Comparison of ENCODE assay signal across 1 cellular context in the genomic region with DNA sequence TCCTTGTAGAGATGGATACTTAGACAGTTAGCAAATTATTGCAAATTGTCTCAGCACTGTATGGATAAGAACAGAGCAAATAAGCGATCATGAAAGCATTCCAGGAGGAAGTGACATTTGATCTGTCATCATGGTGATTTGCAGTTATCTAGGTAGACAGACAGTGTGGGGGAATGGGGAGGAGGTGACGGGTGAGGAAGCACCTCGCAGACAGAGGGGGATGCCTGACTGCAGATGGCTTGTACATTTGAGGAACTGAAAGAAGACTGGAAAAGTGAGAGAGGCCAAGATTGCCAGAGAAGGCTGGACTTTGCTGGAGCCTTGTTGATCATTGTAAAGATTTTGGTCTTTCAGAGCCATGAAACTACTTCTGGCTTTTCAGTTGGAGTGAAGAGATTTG.
TF ChIP-seq lines count a peak whose summit lies in the region.

No MANE protein-coding gene starts in this region.

TF ChIP-seq in GM12878, 131 proteins besides CTCF, POLR2A, EP300 and RAD21 (continued from another document):
- TF ChIP-seq, protein P1, sequence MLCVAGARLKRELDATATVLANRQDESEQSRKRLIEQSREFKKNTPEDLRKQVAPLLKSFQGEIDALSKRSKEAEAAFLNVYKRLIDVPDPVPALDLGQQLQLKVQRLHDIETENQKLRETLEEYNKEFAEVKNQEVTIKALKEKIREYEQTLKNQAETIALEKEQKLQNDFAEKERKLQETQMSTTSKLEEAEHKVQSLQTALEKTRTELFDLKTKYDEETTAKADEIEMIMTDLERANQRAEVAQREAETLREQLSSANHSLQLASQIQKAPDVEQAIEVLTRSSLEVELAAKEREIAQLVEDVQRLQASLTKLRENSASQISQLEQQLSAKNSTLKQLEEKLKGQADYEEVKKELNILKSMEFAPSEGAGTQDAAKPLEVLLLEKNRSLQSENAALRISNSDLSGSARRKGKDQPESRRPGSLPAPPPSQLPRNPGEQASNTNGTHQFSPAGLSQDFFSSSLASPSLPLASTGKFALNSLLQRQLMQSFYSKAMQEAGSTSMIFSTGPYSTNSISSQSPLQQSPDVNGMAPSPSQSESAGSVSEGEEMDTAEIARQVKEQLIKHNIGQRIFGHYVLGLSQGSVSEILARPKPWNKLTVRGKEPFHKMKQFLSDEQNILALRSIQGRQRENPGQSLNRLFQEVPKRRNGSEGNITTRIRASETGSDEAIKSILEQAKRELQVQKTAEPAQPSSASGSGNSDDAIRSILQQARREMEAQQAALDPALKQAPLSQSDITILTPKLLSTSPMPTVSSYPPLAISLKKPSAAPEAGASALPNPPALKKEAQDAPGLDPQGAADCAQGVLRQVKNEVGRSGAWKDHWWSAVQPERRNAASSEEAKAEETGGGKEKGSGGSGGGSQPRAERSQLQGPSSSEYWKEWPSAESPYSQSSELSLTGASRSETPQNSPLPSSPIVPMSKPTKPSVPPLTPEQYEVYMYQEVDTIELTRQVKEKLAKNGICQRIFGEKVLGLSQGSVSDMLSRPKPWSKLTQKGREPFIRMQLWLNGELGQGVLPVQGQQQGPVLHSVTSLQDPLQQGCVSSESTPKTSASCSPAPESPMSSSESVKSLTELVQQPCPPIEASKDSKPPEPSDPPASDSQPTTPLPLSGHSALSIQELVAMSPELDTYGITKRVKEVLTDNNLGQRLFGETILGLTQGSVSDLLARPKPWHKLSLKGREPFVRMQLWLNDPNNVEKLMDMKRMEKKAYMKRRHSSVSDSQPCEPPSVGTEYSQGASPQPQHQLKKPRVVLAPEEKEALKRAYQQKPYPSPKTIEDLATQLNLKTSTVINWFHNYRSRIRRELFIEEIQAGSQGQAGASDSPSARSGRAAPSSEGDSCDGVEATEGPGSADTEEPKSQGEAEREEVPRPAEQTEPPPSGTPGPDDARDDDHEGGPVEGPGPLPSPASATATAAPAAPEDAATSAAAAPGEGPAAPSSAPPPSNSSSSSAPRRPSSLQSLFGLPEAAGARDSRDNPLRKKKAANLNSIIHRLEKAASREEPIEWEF (IDR thresholded peaks at IDR 0.05; ENCODE audit: insufficient replicate concordance, low read depth, low read length), result no peak
- no peak for TF ChIP-seq ZNF24 (IDR thresholded peaks at IDR 0.05)
